Comparison of ENCODE assay signal across 27 cellular contexts in genomic region chr5:31607546-31607945, GRCh38.
"Had no signal": no experiment of that assay in that cellular context is flagged by ENCODE, and none has a peak within 500 bp of the region (broad histone marks: within the 10 kb centered on the region; RNA-seq: fewer than 3 reads in every experiment).

No MANE protein-coding gene starts in this region.

- H3K4me3 ChIP-seq: stomach, suprapubic skin, testis, thoracic aorta, thyroid gland, tibial artery, tibial nerve, transverse colon, upper lobe of left lung, upper lobe of right lung, uterus, vagina had no signal

- DNase-seq: stimulated activated CD4-positive, alpha-beta T cell treated with anti-CD3 and anti-CD28 coated beads, Interleukin-2, amount 100 ng/mL, for 48 hours; stimulated activated CD4-positive, alpha-beta T cell treated with anti-CD3 and anti-CD28 coated beads, Interleukin-4, amount 100 ng/mL, for 1 hour; stimulated activated CD4-positive, alpha-beta T cell treated with anti-CD3 and anti-CD28 coated beads, Interleukin-4, amount 100 ng/mL, for 24 hours; stimulated activated CD4-positive, alpha-beta T cell treated with anti-CD3 and anti-CD28 coated beads, Interleukin-4, amount 100 ng/mL, for 4 hours; stimulated activated CD8-positive, alpha-beta memory T cell treated with anti-CD3 and anti-CD28 coated beads, Interleukin-4, amount 100 ng/mL, for 48 hours; stimulated activated naive B cell treated with anti-CD40 and anti-IgM and Interleukin-4, amounts not matched to agents 10 μg/mL and 1 μg/mL and 100 μg/mL, for 72 hours; stimulated activated naive CD4-positive, alpha-beta T cell; stimulated activated naive CD4-positive, alpha-beta T cell treated with Interleukin-2 at 50 U/mL for 16 hours; stimulated activated naive CD8-positive, alpha-beta T cell treated with anti-CD3 and anti-CD28 coated beads, Interleukin-15, amount 100 ng/mL, for 72 hours; stimulated activated naive CD8-positive, alpha-beta T cell treated with anti-CD3 and anti-CD28 coated beads, Interleukin-15, Interleukin-2, amounts not matched to agents 100 U/mL and 50 U/mL, for 24 hours; stomach; substantia nigra; testis; thyroid gland; tibial artery; transverse colon; trophoblast cell; upper lobe of left lung; upper lobe of right lung; uterus had no signal

- H3K9me3 ChIP-seq: stomach, suprapubic skin, testis, thoracic aorta, thyroid gland, tibial artery, transverse colon, upper lobe of left lung, upper lobe of right lung, uterus, vagina had no signal

- ATAC-seq: stimulated activated effector memory CD8-positive, alpha-beta T cell treated with anti-CD3 and anti-CD28 coated beads, Interleukin-12 subunit alpha, Interleukin-12 subunit beta, amount 100 ng/mL, for 72 hours; stimulated activated memory B cell treated with anti-CD40 and anti-IgM and Interleukin-4, amounts not matched to agents 10 μg/mL and 1 μg/mL and 100 μg/mL, for 72 hours; stimulated activated naive CD8-positive, alpha-beta T cell treated with anti-CD3 and anti-CD28 coated beads, Interleukin-15, amount 100 ng/mL, for 72 hours; stimulated activated naive CD8-positive, alpha-beta T cell treated with anti-CD3 and anti-CD28 coated beads, Interleukin-15, Interleukin-2, amounts not matched to agents 100 U/mL and 50 U/mL, for 24 hours; upper lobe of right lung had no signal

- H3K27ac ChIP-seq: stomach, suprapubic skin, testis, thoracic aorta, thyroid gland, tibial artery, tibial nerve, transverse colon, upper lobe of left lung, upper lobe of right lung, uterus, vagina had no signal

- H3K4me1 ChIP-seq: stomach, suprapubic skin, testis, thyroid gland, tibial artery, tibial nerve, transverse colon, upper lobe of left lung, upper lobe of right lung, uterus, vagina had no signal

- FAIRE-seq: urothelium cell line had no signal
